ENCODE assay signal across 8 cellular contexts in genomic region chr11:125568970-125569912, GRCh38. TPM values are rescaled to one million over a fixed set of nuclear protein-coding genes. Genes with fewer than 3 reads are reported as not detected.
DNase-seq lines count a peak whose midpoint lies in the region; ATAC-seq, FAIRE-seq and TF ChIP-seq lines count a peak whose summit lies in the region.

EI24 (plus strand) TSS chr11:125569477; CDS start chr11:125572528, 3,051 bp downstream.

- H3K79me2 ChIP-seq in keratinocyte (ENCODE audit: control insufficient read depth, insufficient read depth, low read length): peaks cover 31% of the 10 kb centered on the region

- H3K4me3 ChIP-seq in keratinocyte (ENCODE audit: control insufficient read depth in 2 of 3, extremely low read depth in 1 of 3, insufficient read depth in 2 of 3, low read depth in 1 of 3, low read length in 3 of 3): peak within 1 kb of the TSS; percentile 84 to 95 (median 86)

- H2AFZ ChIP-seq in keratinocyte (ENCODE audit: control insufficient read depth, low read length): peak within 1 kb of the TSS; percentile 87

- peak within 1 kb of the TSS; percentile 95 for H3K9ac ChIP-seq in keratinocyte (ENCODE audit: control insufficient read depth, extremely low read depth, insufficient read depth, low read length)

- dilution Hi-C loops in keratinocyte (cut with MboI; ENCODE audit: extremely low pct_ligation_motif_present, low sequenced_read_pairs): no loop called here

- no peaks in the 10 kb centered on the region for H3K9me3 ChIP-seq in keratinocyte (ENCODE audit: control insufficient read depth, low read depth, low read length)

- H3K27me3 ChIP-seq in keratinocyte (ENCODE audit: control insufficient read depth, extremely low read depth, insufficient read depth, low read length): no peaks in the 10 kb centered on the region

- peak; percentile 61 for FAIRE-seq in keratinocyte (lab: Jason Lieb, UNC)

- H3K27ac ChIP-seq in keratinocyte (ENCODE audit: control insufficient read depth, insufficient read depth, low read length): peak within 1 kb of the TSS; percentile 93

- DNase-seq in AG20443 (ENCODE audit: low spot score): peak; percentile 97
- DNase-seq in NCI-H446 (lab: John Stamatoyannopoulos, UW): peak; percentile 89 to 97
- peak; percentile 89 for DNase-seq in cerebellar cortex (ENCODE audit: low spot score)
- DNase-seq in keratinocyte (ENCODE audit: low read depth, low spot score): no peak
- DNase-seq in stimulated activated CD4-positive, alpha-beta T cell treated with anti-CD3 and anti-CD28 coated beads, Interleukin-15, amount 100 ng/mL, for 1 hour (ENCODE audit: low read depth in 1 of 2, low spot score in 1 of 2): peak; percentile 77 to 85

- H3K4me2 ChIP-seq in keratinocyte (ENCODE audit: control insufficient read depth, extremely low read depth, insufficient read depth, low read depth, low read length): peak within 1 kb of the TSS; percentile 70

- ATAC-seq in GM19023 (IDR thresholded peaks at IDR 0.05; ENCODE audit: unreplicated experiment) (peak; percentile 97), HG03280 (IDR thresholded peaks at IDR 0.05; ENCODE audit: unreplicated experiment) (peak; percentile 96)
- ATAC-seq in activated CD4-positive, CD25-positive, alpha-beta regulatory T cell treated with anti-CD3 and anti-CD28 coated beads, Interleukin-2, amount 50 U/mL, for 24 hours: peak; percentile 96 to 97

- no peaks in the 10 kb centered on the region for H4K20me1 ChIP-seq in keratinocyte (ENCODE audit: control insufficient read depth, extremely low read depth, insufficient read depth, low read length)

- peaks cover 10 to 13% of the 10 kb centered on the region in 2 experiments for H3K36me3 ChIP-seq in keratinocyte (ENCODE audit: control insufficient read depth in 2 of 2, extremely low read depth in 1 of 2, insufficient read depth in 2 of 2, low read length in 2 of 2)

- H3K9me1 ChIP-seq in keratinocyte (ENCODE audit: control insufficient read depth, extremely low read depth, insufficient read depth, low read length): no peaks in the 10 kb centered on the region

- H3K4me1 ChIP-seq in keratinocyte (ENCODE audit: control insufficient read depth, extremely low read depth, insufficient read depth, low read length): peaks cover 9% of the 10 kb centered on the region

- TF ChIP-seq CTCF in keratinocyte (optimal IDR thresholded peaks at IDR 0.05 in 1 of 3, IDR thresholded peaks at IDR 0.05 in 1 of 3, conservative IDR thresholded peaks at IDR 0.05 in 1 of 3; ENCODE audit: extremely low read depth in 1 of 3, insufficient read depth in 2 of 3, low read length in 3 of 3): peak; percentile 56 to 81 (median 74)

RNA-seq across cellular contexts. Expression of gene EI24, which starts in this region (rescaled TPM):
- 215 to 307 TPM (median 263 TPM) in 3 replicates for polyA plus RNA-seq in keratinocyte
- 74.4 TPM for polyA plus RNA-seq in keratinocyte (2011; ENCODE audit: low read depth)
- 212 and 329 TPM in 2 replicates for polyA plus RNA-seq in keratinocyte (2011; cell fraction: cytosol; rRNA removed)
- 71.5 and 88.2 TPM in 2 replicates for polyA plus RNA-seq in keratinocyte (2011; cell fraction: nucleus; rRNA removed)
- polyA plus RNA-seq in keratinocyte (2012; ENCODE audit: low replicate concordance): 104 and 170 TPM in 2 replicates
- 119 to 245 TPM (median 243 TPM) in 3 replicates for polyA minus RNA-seq in keratinocyte
- 125 TPM for polyA minus RNA-seq in keratinocyte (2011; cell fraction: cytosol; rRNA and poly(A)+ RNA removed)
- 37.5 and 49.4 TPM in 2 replicates for polyA minus RNA-seq in keratinocyte (2011; cell fraction: nucleus; rRNA and poly(A)+ RNA removed)
